ENCODE assay signal across 20 cellular contexts in genomic region chr5:94395468-94395867, GRCh38.
DNase-seq lines count a peak whose midpoint lies in the region; ATAC-seq and TF ChIP-seq lines count a peak whose summit lies in the region.
"Had no signal": no experiment of that assay in that cellular context is flagged by ENCODE, and none has a peak within 500 bp of the region (broad histone marks: within the 10 kb centered on the region; RNA-seq: fewer than 3 reads in every experiment).

No MANE protein-coding gene starts in this region.

- H2AFZ ChIP-seq in SK-N-SH (ENCODE audit: low read depth) = no peak overlapping the region
- H2AFZ ChIP-seq: GM23338 had no signal

- H3K36me3 Mint-ChIP-seq in natural killer cell = no peaks in the 10 kb centered on the region

- TF ChIP-seq CTCF in SK-N-SH (IDR thresholded peaks at IDR 0.05) = no peak
- no peak for TF ChIP-seq CTCF in natural killer cell (IDR thresholded peaks at IDR 0.05)

- no peak overlapping the region; a peak in 1 of 4 replicates for H3K27ac ChIP-seq in SK-N-SH (ENCODE audit: low read depth in 2 of 2, low read length in 1 of 2)
- H3K27ac ChIP-seq: A549 had no signal

- ATAC-seq in SK-N-SH treated with all-trans-retinoic acid at 6 μM for 48 hours (no peak), natural killer cell (no peak), HG02610 (IDR thresholded peaks at IDR 0.05; ENCODE audit: unreplicated experiment) (no peak)
- ATAC-seq: A549, GM23338, HCT116 had no signal

- no peaks in the 10 kb centered on the region for H3K27me3 ChIP-seq in SK-N-SH (ENCODE audit: insufficient read depth)

- H3K27me3 Mint-ChIP-seq in natural killer cell (ENCODE audit: low read depth in 2 of 2) = no peaks in the 10 kb centered on the region
- H3K27me3 Mint-ChIP-seq: CD4-positive, alpha-beta memory T cell had no signal

- no peaks in the 10 kb centered on the region for H3K79me2 ChIP-seq in SK-N-SH (ENCODE audit: insufficient read depth)

- no peaks in the 10 kb centered on the region for H4K20me1 ChIP-seq in SK-N-SH (ENCODE audit: insufficient read depth)

- H3F3A ChIP-seq in SK-N-SH (replicated peaks; ENCODE audit: insufficient read depth) = no peaks in the 10 kb centered on the region

- H3K4me1 Mint-ChIP-seq in natural killer cell = no peaks in the 10 kb centered on the region
- H3K4me1 Mint-ChIP-seq: CD4-positive, alpha-beta memory T cell had no signal

- no peaks in the 10 kb centered on the region for H3K36me3 ChIP-seq in SK-N-SH (replicated peaks in 1 of 2; ENCODE audit: control insufficient read depth in 1 of 2, insufficient read depth in 2 of 2, low read length in 1 of 2)

- CTCF ChIA-PET in SK-N-SH (lab: Yijun Ruan, JAX) = no interaction called here

- intact Hi-C loops in natural killer cell (cut with micrococcal nuclease) = no loop called here

- peaks cover 0 to 4% of the 10 kb centered on the region in 2 donors for H3K9me3 Mint-ChIP-seq in natural killer cell
- H3K9me3 Mint-ChIP-seq: GM23338 had no signal

- H3K4me3 ChIP-seq in SK-N-SH (ENCODE audit: low read depth in 2 of 2, low read length in 1 of 2) = no peak overlapping the region
- H3K4me3 ChIP-seq: A549, GM23338 had no signal

- H3K9me2 ChIP-seq in SK-N-SH = no peaks in the 10 kb centered on the region

- 52% methylated on average over 1 of the region's 1 CpG for WGBS in SK-N-SH (ENCODE audit: low lambda C conversion rate)

- peak in 1 of 2 experiments; percentile 84; a peak in 2 of 4 replicates for TF ChIP-seq EP300 in SK-N-SH (IDR thresholded peaks at IDR 0.05; ENCODE audit: borderline replicate concordance in 1 of 2, low read depth in 1 of 2, low read length in 1 of 2)

- H3K4me3 Mint-ChIP-seq in natural killer cell = no peak overlapping the region
- H3K4me3 Mint-ChIP-seq: CD4-positive, alpha-beta memory T cell; GM23338; H9 had no signal

- POLR2A ChIA-PET in SK-N-SH (lab: Yijun Ruan, JAX) = no interaction called here

- no peaks in the 10 kb centered on the region for H3K9me3 ChIP-seq in SK-N-SH
- H3K9me3 ChIP-seq: A549 had no signal

- no peak overlapping the region for H3K4me2 ChIP-seq in SK-N-SH
- H3K4me2 ChIP-seq: A549, GM23338 had no signal

- H3K27ac Mint-ChIP-seq in natural killer cell = no peak overlapping the region
- H3K27ac Mint-ChIP-seq: CD4-positive, alpha-beta memory T cell; GM23338 had no signal

- peaks cover 0 to 5% of the 10 kb centered on the region in 2 experiments; a peak in 2 of 4 replicates for H3K4me1 ChIP-seq in SK-N-SH (ENCODE audit: control insufficient read depth in 1 of 2, insufficient read depth in 2 of 2, low read depth in 1 of 2, low read length in 1 of 2)
- H3K4me1 ChIP-seq: A549 had no signal

- TF ChIP-seq RAD21 in SK-N-SH (IDR thresholded peaks at IDR 0.05; ENCODE audit: low read length) = no peak

- H3K9ac ChIP-seq in SK-N-SH = no peak overlapping the region

- DNase-seq in SK-N-SH (peak; percentile 4), NCI-H82 (lab: John Stamatoyannopoulos, UW) (peak; percentile 50), SK-N-DZ (ENCODE audit: low spot score) (peak; percentile 4), natural killer cell (no peak)
- DNase-seq: 8988T; ACHN; AML-193; C1 segment of cervical spinal cord; Calu3; CD4-positive, alpha-beta memory T cell; COR-L47; DMS53; DMS79 treated with DMSO at 0.1 percent for 48 hours; GF-D8; H9 had no signal

TF ChIP-seq in SK-N-SH, 30 proteins besides CTCF, POLR2A, EP300 and RAD21:
- TF ChIP-seq FOXJ3 (CRISPR knock-in tag; IDR thresholded peaks at IDR 0.05) (0 out of 2 replicates have a peak, but pooled peaks have one; percentile 53), ELF1 (IDR thresholded peaks at IDR 0.05) (no peak), GATA2 (CRISPR knock-in tag; IDR thresholded peaks at IDR 0.05) (peak; percentile 28; the same call in 1 of the 2 replicates), TCF12 (IDR thresholded peaks at IDR 0.05) (no peak), RCOR1 (IDR thresholded peaks at IDR 0.05; ENCODE audit: low read length) (0 out of 2 replicates have a peak, but pooled peaks have one; percentile 49), MXI1 (IDR thresholded peaks at IDR 0.05; ENCODE audit: low read depth, low read length) (no peak), MEF2A (IDR thresholded peaks at IDR 0.05; ENCODE audit: borderline replicate concordance, low read depth) (no peak), IRF3 (IDR thresholded peaks at IDR 0.05; ENCODE audit: low read depth, low read length) (no peak), POLR2AphosphoS5 (IDR thresholded peaks at IDR 0.05; ENCODE audit: low read depth, low read length) (no peak), USF1 (IDR thresholded peaks at IDR 0.05; ENCODE audit: borderline replicate concordance, low read depth) (no peak)

TF ChIP-seq in SK-N-SH treated with all-trans-retinoic acid at 6 μM for 48 hours, 23 proteins besides CTCF, POLR2A, EP300 and RAD21:
- TF ChIP-seq RARB (CRISPR knock-in tag; IDR thresholded peaks at IDR 0.05) = no peak
- no peak for TF ChIP-seq GLIS3 (CRISPR knock-in tag; IDR thresholded peaks at IDR 0.05)
- TF ChIP-seq OSR1 (CRISPR knock-in tag; IDR thresholded peaks at IDR 0.05) = no peak
- no peak for TF ChIP-seq ZNF70 (CRISPR knock-in tag; IDR thresholded peaks at IDR 0.05)
- no peak for TF ChIP-seq PPARA (CRISPR knock-in tag; IDR thresholded peaks at IDR 0.05; ENCODE audit: borderline replicate concordance)
- no peak for TF ChIP-seq CREB5 (CRISPR knock-in tag; IDR thresholded peaks at IDR 0.05; ENCODE audit: low read depth)
- TF ChIP-seq POU6F1 (CRISPR knock-in tag; IDR thresholded peaks at IDR 0.05; ENCODE audit: borderline replicate concordance, low read depth) = no peak
- no peak for TF ChIP-seq PATZ1 (CRISPR knock-in tag; IDR thresholded peaks at IDR 0.05; ENCODE audit: borderline replicate concordance)
- TF ChIP-seq, protein P1, sequence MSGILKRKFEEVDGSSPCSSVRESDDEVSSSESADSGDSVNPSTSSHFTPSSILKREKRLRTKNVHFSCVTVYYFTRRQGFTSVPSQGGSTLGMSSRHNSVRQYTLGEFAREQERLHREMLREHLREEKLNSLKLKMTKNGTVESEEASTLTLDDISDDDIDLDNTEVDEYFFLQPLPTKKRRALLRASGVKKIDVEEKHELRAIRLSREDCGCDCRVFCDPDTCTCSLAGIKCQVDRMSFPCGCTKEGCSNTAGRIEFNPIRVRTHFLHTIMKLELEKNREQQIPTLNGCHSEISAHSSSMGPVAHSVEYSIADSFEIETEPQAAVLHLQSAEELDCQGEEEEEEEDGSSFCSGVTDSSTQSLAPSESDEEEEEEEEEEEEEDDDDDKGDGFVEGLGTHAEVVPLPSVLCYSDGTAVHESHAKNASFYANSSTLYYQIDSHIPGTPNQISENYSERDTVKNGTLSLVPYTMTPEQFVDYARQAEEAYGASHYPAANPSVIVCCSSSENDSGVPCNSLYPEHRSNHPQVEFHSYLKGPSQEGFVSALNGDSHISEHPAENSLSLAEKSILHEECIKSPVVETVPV (CRISPR knock-in tag; IDR thresholded peaks at IDR 0.05) = no peak
